In genomic region chrX:101658661-101659477, GRCh38 we compare ENCODE assay signal across 1 cellular context.
TF ChIP-seq lines count a peak whose summit lies in the region.

No MANE protein-coding gene starts in this region.

TF ChIP-seq in GM23338, 12 proteins besides CTCF, POLR2A, EP300 and RAD21 (continued from another document):
- TF ChIP-seq REST (IDR thresholded peaks at IDR 0.05; ENCODE audit: unreplicated experiment): no peak
